Comparison of ENCODE assay signal across 1 cellular context in the genomic region with DNA sequence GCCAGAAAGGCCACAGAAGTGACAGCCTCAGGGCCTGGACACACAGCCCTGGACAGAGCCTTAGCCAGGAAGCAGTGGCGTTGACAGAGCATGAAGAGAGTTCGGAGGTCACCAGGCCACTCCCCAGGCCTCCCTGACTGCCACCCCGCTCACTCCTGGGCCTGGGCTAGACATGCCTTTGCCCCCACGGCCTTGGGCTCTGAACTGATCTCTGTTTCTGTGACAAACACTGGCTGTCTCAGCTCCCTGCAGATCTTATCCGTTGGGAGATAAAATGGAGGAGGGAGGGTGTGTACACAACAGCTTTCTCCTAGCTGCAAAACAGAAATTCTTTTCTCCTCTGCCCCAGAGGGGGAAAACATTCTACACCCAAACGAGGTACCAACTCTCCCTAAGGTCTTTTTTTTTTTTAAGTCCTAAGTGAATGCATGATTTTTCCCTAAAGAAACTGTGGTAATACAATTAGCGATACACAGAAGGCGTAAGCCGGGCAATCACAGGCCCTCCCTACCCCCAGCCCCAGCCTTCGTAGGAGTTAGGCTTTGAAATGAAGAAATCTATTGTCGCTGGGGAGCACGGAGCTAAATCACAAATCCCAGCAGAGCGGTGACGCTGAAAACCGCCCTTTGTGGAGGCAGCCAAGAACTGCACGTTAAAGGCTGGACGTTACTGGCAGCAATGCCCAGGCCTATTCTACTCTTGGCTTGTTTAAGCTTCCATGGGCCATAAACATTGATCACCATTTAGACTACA.
TF ChIP-seq lines count a peak whose summit lies in the region.

No MANE protein-coding gene starts in this region.

TF ChIP-seq in neural cell, 6 proteins besides CTCF, POLR2A, EP300 and RAD21 (continued from another document):
- TF ChIP-seq TAF1 (IDR thresholded peaks at IDR 0.05; ENCODE audit: low read depth) (no peak), SMC3 (conservative IDR thresholded peaks at IDR 0.05; ENCODE audit: poor library complexity) (no peak), EZH2 (IDR thresholded peaks at IDR 0.05; ENCODE audit: borderline replicate concordance, insufficient read depth, low read length, poor library complexity, severe bottlenecking) (no peak)
TF ChIP-seq in neural cell: peak in this region for 0.
